In the genomic region with DNA sequence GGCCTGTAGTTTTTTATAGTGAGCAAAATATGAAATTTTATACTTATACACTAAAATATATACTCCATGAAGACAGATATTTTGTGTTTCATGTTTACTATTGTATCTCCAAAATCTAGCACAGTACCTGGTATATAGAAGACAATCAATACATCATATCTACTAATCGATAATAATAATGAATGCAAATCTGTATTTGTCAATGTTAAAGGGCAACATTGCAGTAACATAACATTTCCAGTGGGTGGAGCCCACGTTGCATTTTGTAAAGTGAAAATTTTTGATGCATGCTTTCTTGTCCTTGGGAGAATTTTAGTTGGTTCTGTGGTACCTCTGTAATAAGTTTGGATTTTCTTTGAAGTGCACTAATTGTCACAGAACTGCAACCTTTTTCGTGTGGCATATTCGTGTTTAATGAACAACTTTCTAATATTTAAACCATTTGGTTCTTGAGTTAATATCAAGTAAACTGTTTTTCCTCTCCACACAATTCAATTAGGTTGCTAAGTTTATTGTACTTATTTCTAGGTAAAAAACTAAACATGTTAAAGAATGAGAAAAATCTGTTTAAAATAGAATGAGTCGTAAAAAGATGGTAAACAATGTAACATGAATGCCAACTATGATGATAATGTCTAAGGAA, we compare ENCODE assay signal across 8 cellular contexts. TPM values are rescaled to one million over a fixed set of nuclear protein-coding genes. Genes with fewer than 3 reads are reported as not detected.
DNase-seq lines count a peak whose midpoint lies in the region; ATAC-seq and TF ChIP-seq lines count a peak whose summit lies in the region.

No MANE protein-coding gene starts in this region.

- no peaks in the 10 kb centered on the region for H3K79me2 ChIP-seq in smooth muscle cell (ENCODE audit: low read depth)

- CTCF ChIA-PET in HEK293 (lab: Yijun Ruan, JAX) (interaction anchor here (0.6 to 2.1 kb wide), 10 partner anchors 10 to 699 kb away, joined by 3 to 13 read pairs (median 4); no protein-coding TSS in a partner anchor), Panc1 (lab: Charles Lee) (no interaction called here)

- no peaks in the 10 kb centered on the region; the same call in 1 of the 2 replicates for H3K27me3 ChIP-seq in Panc1 (ENCODE audit: control insufficient read depth, insufficient read depth, low read length)
- no peaks in the 10 kb centered on the region for H3K27me3 ChIP-seq in smooth muscle cell (ENCODE audit: low read depth)

- DNase-seq in NCI-H1694 treated with DMSO at 0.1 percent for 48 hours (lab: John Stamatoyannopoulos, UW) (peak; percentile 5), NCI-H1694 (lab: John Stamatoyannopoulos, UW) (no peak), Panc1 (ENCODE audit: low read depth, low spot score) (peak; percentile 10), fibroblast of gingiva (ENCODE audit: low read depth) (peak; percentile 10), smooth muscle cell (lab: John Stamatoyannopoulos, UW; ENCODE audit: unreplicated experiment) (no peak), NCI-H187 (lab: John Stamatoyannopoulos, UW) (no peak)
- no peak for DNase-seq in stimulated activated naive CD4-positive, alpha-beta T cell treated with Interleukin-2 at 50 U/mL for 16 hours (lab: John Stamatoyannopoulos, UW)

- intact Hi-C loops in Panc1 (cut with micrococcal nuclease; ENCODE audit: unreplicated experiment) = loop anchor here (2.0 to 10.0 kb wide), 4 partner anchors 173 to 699 kb away; a partner anchor contains a TSS

- no peak overlapping the region for H2AFZ ChIP-seq in smooth muscle cell (ENCODE audit: low read depth)

- H3K27ac ChIP-seq in HEK293 (ENCODE audit: extremely low read depth, low read depth, low read length) (no peak overlapping the region), Panc1 (ENCODE audit: low read length) (no peak overlapping the region), smooth muscle cell (ENCODE audit: low read depth) (no peak overlapping the region)

- TF ChIP-seq CTCF in HEK293 (tag by site-specific recombination; IDR thresholded peaks at IDR 0.05) (peak; percentile 35), Panc1 (IDR thresholded peaks at IDR 0.05) (peak; percentile 80; the same call in 1 of the 2 replicates), smooth muscle cell (IDR thresholded peaks at IDR 0.05; ENCODE audit: borderline replicate concordance, insufficient read depth, poor library complexity, severe bottlenecking) (peak; percentile 85)

- H3K4me1 ChIP-seq in HEK293 (ENCODE audit: control insufficient read depth, insufficient read depth, low read length) (no peaks in the 10 kb centered on the region), Panc1 (ENCODE audit: control insufficient read depth, insufficient read depth, low read length) (no peaks in the 10 kb centered on the region), smooth muscle cell (ENCODE audit: low read depth) (no peaks in the 10 kb centered on the region)

- no peak overlapping the region for H3K9ac ChIP-seq in smooth muscle cell (ENCODE audit: low read depth)

- ATAC-seq in Panc1 = no peak

- H3K36me3 ChIP-seq in HEK293 (ENCODE audit: control insufficient read depth in 2 of 2, insufficient read depth in 1 of 2, low read length in 2 of 2) (no peaks in the 10 kb centered on the region), Panc1 (ENCODE audit: control insufficient read depth, insufficient read depth, low read length) (no peaks in the 10 kb centered on the region), smooth muscle cell (ENCODE audit: low read depth) (no peaks in the 10 kb centered on the region)

- H3K4me3 ChIP-seq in HEK293 (ENCODE audit: low read depth, low read length) = no peak overlapping the region
- no peak overlapping the region for H3K4me3 ChIP-seq in Panc1 (ENCODE audit: low read depth in 2 of 2, low read length in 2 of 2)
- H3K4me3 ChIP-seq in smooth muscle cell = no peak overlapping the region

- POLR2A ChIA-PET in HEK293 (lab: Yijun Ruan, JAX) = no interaction called here
- POLR2A ChIA-PET in Panc1 (lab: Charles Lee) = no interaction called here

- H3K9me3 ChIP-seq in HEK293 (ENCODE audit: control insufficient read depth, insufficient read depth, low read depth, low read length) (no peaks in the 10 kb centered on the region), Panc1 (ENCODE audit: control insufficient read depth, insufficient read depth, low read depth, low read length) (no peaks in the 10 kb centered on the region), smooth muscle cell (replicated peaks; ENCODE audit: low read depth) (no peaks in the 10 kb centered on the region)

- no peaks in the 10 kb centered on the region for H3F3A ChIP-seq in smooth muscle cell (ENCODE audit: low read depth)

- no TSS peak for BruUV-seq in Panc1 (replicated peaks; lab: Mats Ljungman, UMichigan)

- in situ Hi-C loops in Panc1 (cut with HindIII; ENCODE audit: low pct_unique_long_range_greater_than_20kb, low sequenced_read_pairs) = no loop called here

- 15% methylated on average over 5 of the region's 5 CpGs for WGBS in smooth muscle cell (ENCODE audit: low lambda C conversion rate)

- no peaks in the 10 kb centered on the region for H4K20me1 ChIP-seq in smooth muscle cell (ENCODE audit: low read depth)

- no peak overlapping the region for H3K4me2 ChIP-seq in smooth muscle cell

TF ChIP-seq in HEK293, 187 proteins besides CTCF, POLR2A, EP300 and RAD21:
- TF ChIP-seq ZBTB1 (tag by site-specific recombination; IDR thresholded peaks at IDR 0.05) (no peak), GLI4 (tag by site-specific recombination; IDR thresholded peaks at IDR 0.05) (no peak), ZFP37 (tag by site-specific recombination; IDR thresholded peaks at IDR 0.05) (no peak), ZNF654 (tag by site-specific recombination; IDR thresholded peaks at IDR 0.05; ENCODE audit: low read depth) (peak; percentile 89), ZNF76 (tag by site-specific recombination; IDR thresholded peaks at IDR 0.05; ENCODE audit: borderline replicate concordance, low read depth) (no peak), ZNF777 (tag by site-specific recombination; IDR thresholded peaks at IDR 0.05; ENCODE audit: borderline replicate concordance) (no peak), ZNF660 (tag by site-specific recombination; IDR thresholded peaks at IDR 0.05) (0 out of 2 replicates have a peak, but pooled peaks have one; percentile 27), ZNF214 (tag by site-specific recombination; IDR thresholded peaks at IDR 0.05; ENCODE audit: borderline replicate concordance) (no peak), ZNF544 (tag by site-specific recombination; IDR thresholded peaks at IDR 0.05) (no peak), ZNF221 (tag by site-specific recombination; IDR thresholded peaks at IDR 0.05; ENCODE audit: borderline replicate concordance) (no peak), SALL2 (tag by site-specific recombination; IDR thresholded peaks at IDR 0.05; ENCODE audit: borderline replicate concordance) (no peak)
- TF ChIP-seq, protein P1, sequence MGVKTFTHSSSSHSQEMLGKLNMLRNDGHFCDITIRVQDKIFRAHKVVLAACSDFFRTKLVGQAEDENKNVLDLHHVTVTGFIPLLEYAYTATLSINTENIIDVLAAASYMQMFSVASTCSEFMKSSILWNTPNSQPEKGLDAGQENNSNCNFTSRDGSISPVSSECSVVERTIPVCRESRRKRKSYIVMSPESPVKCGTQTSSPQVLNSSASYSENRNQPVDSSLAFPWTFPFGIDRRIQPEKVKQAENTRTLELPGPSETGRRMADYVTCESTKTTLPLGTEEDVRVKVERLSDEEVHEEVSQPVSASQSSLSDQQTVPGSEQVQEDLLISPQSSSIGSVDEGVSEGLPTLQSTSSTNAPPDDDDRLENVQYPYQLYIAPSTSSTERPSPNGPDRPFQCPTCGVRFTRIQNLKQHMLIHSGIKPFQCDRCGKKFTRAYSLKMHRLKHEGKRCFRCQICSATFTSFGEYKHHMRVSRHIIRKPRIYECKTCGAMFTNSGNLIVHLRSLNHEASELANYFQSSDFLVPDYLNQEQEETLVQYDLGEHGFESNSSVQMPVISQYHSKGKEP (tag by site-specific recombination; IDR thresholded peaks at IDR 0.05) = no peak

RNA-seq across cellular contexts. Expression of a gene that starts 47.4 kb away (rescaled TPM):
- total RNA-seq in Panc1 (2021; ENCODE audit: unreplicated experiment) = 0.10 TPM
- not detected for polyA plus RNA-seq in Panc1 (2012; ENCODE audit: insufficient read length)
- total RNA-seq in smooth muscle cell = not detected in 2 replicates
- polyA plus RNA-seq in smooth muscle cell = not detected in 2 replicates

Comparison
In these comparisons a context has a peak if more than half of its experiments do, and no peak if none do; other contexts are left out.
1. DNase-seq: peak in NCI-H1694 treated with DMSO at 0.1 percent for 48 hours (single experiment), Panc1 (single experiment) and fibroblast of gingiva (single experiment); none in NCI-H1694 (single experiment), smooth muscle cell (single experiment), stimulated activated naive CD4-positive, alpha-beta T cell treated with Interleukin-2 at 50 U/mL for 16 hours (single experiment) and NCI-H187 (0 of 2).
2. CTCF ChIP-seq: peak in every context shown above with its lines; median percentile 85 in smooth muscle cell; 80 in Panc1; 35 in HEK293.